Comparison of ENCODE assay signal across 1 cellular context in the genomic region with DNA sequence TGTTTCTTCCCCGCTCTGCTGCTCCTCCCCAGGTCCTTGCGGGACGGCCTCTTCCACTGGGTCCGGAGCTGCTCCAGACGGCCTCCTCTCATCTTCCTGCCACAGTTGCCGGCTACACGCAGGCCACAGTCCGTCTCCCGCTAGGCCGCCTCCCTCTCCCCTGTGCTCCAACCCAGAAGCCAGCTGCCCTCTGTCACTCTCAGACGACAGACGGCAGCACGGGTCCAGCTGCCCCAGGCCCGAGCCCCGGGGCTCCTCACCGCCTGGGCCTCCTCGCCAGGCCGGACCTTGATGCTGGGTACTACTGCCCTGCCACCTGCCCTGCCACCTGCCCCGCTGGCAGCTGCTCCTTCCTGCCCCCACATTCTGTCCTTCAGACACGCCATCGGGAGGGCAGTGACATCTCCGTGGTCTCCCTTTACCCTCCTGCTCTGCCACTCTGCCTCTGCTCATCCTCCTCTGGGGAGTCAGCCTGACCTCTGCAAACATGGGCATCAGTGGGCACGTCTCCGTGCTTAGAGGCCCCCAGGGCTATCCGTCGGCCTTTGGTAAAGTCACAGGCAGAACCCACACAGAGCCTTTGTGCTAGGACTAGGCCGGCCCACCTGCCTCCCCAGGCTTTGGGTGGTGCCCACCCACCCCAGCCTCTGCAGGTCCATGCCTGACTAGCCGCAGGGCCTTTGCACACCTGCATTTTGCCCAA.
A peak's percentile ranks its signal among the peaks of the same experiment; 100 is the strongest.
TF ChIP-seq lines count a peak whose summit lies in the region.

No MANE protein-coding gene starts in this region.

TF ChIP-seq in HepG2, 621 proteins besides CTCF, POLR2A, EP300 and RAD21 (continued from another document and continues in another):
- TF ChIP-seq, protein P1, sequence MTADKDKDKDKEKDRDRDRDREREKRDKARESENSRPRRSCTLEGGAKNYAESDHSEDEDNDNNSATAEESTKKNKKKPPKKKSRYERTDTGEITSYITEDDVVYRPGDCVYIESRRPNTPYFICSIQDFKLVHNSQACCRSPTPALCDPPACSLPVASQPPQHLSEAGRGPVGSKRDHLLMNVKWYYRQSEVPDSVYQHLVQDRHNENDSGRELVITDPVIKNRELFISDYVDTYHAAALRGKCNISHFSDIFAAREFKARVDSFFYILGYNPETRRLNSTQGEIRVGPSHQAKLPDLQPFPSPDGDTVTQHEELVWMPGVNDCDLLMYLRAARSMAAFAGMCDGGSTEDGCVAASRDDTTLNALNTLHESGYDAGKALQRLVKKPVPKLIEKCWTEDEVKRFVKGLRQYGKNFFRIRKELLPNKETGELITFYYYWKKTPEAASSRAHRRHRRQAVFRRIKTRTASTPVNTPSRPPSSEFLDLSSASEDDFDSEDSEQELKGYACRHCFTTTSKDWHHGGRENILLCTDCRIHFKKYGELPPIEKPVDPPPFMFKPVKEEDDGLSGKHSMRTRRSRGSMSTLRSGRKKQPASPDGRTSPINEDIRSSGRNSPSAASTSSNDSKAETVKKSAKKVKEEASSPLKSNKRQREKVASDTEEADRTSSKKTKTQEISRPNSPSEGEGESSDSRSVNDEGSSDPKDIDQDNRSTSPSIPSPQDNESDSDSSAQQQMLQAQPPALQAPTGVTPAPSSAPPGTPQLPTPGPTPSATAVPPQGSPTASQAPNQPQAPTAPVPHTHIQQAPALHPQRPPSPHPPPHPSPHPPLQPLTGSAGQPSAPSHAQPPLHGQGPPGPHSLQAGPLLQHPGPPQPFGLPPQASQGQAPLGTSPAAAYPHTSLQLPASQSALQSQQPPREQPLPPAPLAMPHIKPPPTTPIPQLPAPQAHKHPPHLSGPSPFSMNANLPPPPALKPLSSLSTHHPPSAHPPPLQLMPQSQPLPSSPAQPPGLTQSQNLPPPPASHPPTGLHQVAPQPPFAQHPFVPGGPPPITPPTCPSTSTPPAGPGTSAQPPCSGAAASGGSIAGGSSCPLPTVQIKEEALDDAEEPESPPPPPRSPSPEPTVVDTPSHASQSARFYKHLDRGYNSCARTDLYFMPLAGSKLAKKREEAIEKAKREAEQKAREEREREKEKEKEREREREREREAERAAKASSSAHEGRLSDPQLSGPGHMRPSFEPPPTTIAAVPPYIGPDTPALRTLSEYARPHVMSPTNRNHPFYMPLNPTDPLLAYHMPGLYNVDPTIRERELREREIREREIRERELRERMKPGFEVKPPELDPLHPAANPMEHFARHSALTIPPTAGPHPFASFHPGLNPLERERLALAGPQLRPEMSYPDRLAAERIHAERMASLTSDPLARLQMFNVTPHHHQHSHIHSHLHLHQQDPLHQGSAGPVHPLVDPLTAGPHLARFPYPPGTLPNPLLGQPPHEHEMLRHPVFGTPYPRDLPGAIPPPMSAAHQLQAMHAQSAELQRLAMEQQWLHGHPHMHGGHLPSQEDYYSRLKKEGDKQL (CRISPR knock-in tag; IDR thresholded peaks at IDR 0.05; ENCODE audit: low read depth) = no peak
- TF ChIP-seq AHR (CRISPR knock-in tag; IDR thresholded peaks at IDR 0.05) = no peak
- no peak for TF ChIP-seq ZSCAN30 (CRISPR knock-in tag; IDR thresholded peaks at IDR 0.05)
- 0 out of 2 replicates have a peak, but pooled peaks have one; percentile 14 for TF ChIP-seq BRD4 (CRISPR knock-in tag; IDR thresholded peaks at IDR 0.05)
- TF ChIP-seq ZNF34 (CRISPR knock-in tag; IDR thresholded peaks at IDR 0.05; ENCODE audit: borderline replicate concordance) = no peak
- no peak for TF ChIP-seq KLF12 (CRISPR knock-in tag; IDR thresholded peaks at IDR 0.05; ENCODE audit: borderline replicate concordance)
- TF ChIP-seq EED (CRISPR knock-in tag; IDR thresholded peaks at IDR 0.05) = 0 out of 2 replicates have a peak, but pooled peaks have one; percentile 37
- TF ChIP-seq, protein P2, sequence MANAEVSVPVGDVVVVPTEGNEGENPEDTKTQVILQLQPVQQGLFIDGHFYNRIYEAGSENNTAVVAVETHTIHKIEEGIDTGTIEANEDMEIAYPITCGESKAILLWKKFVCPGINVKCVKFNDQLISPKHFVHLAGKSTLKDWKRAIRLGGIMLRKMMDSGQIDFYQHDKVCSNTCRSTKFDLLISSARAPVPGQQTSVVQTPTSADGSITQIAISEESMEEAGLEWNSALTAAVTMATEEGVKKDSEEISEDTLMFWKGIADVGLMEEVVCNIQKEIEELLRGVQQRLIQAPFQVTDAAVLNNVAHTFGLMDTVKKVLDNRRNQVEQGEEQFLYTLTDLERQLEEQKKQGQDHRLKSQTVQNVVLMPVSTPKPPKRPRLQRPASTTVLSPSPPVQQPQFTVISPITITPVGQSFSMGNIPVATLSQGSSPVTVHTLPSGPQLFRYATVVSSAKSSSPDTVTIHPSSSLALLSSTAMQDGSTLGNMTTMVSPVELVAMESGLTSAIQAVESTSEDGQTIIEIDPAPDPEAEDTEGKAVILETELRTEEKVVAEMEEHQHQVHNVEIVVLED (CRISPR knock-in tag; IDR thresholded peaks at IDR 0.05; ENCODE audit: borderline replicate concordance) = no peak
- 0 out of 2 replicates have a peak, but pooled peaks have one; percentile 50 for TF ChIP-seq ZNF788 (CRISPR knock-in tag; IDR thresholded peaks at IDR 0.05; ENCODE audit: borderline replicate concordance)
- TF ChIP-seq RNF2 (conservative IDR thresholded peaks at IDR 0.05; ENCODE audit: low read depth) = no peak
- TF ChIP-seq, protein P3, sequence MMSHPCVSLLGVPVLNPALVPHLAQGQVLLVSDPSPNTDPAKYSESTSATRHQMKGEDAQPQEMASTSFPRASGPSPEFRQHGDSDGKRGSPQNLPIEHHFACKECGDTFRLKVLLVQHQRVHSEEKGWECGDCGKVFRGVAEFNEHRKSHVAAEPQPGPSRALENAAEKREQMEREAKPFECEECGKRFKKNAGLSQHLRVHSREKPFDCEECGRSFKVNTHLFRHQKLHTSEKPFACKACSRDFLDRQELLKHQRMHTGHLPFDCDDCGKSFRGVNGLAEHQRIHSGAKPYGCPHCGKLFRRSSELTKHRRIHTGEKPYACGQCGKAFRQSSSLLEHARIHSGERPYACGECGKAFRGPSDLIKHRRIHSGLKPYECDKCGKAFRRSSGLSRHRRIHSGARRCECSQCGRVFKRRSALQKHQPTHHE (CRISPR knock-in tag; IDR thresholded peaks at IDR 0.05; ENCODE audit: borderline replicate concordance) = no peak
- TF ChIP-seq TBL1XR1 (IDR thresholded peaks at IDR 0.05; ENCODE audit: borderline replicate concordance, low read length, partially characterized antibody) = no peak
- TF ChIP-seq ZNF572 (CRISPR knock-in tag; IDR thresholded peaks at IDR 0.05) = no peak
- TF ChIP-seq, protein P4, sequence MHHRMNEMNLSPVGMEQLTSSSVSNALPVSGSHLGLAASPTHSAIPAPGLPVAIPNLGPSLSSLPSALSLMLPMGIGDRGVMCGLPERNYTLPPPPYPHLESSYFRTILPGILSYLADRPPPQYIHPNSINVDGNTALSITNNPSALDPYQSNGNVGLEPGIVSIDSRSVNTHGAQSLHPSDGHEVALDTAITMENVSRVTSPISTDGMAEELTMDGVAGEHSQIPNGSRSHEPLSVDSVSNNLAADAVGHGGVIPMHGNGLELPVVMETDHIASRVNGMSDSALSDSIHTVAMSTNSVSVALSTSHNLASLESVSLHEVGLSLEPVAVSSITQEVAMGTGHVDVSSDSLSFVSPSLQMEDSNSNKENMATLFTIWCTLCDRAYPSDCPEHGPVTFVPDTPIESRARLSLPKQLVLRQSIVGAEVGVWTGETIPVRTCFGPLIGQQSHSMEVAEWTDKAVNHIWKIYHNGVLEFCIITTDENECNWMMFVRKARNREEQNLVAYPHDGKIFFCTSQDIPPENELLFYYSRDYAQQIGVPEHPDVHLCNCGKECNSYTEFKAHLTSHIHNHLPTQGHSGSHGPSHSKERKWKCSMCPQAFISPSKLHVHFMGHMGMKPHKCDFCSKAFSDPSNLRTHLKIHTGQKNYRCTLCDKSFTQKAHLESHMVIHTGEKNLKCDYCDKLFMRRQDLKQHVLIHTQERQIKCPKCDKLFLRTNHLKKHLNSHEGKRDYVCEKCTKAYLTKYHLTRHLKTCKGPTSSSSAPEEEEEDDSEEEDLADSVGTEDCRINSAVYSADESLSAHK (CRISPR knock-in tag; IDR thresholded peaks at IDR 0.05; ENCODE audit: borderline replicate concordance) = no peak
- TF ChIP-seq MYC (CRISPR knock-in tag; IDR thresholded peaks at IDR 0.05; ENCODE audit: borderline replicate concordance) = no peak
- no peak for TF ChIP-seq ZNF337 (CRISPR knock-in tag; IDR thresholded peaks at IDR 0.05; ENCODE audit: borderline replicate concordance, low read depth)
- TF ChIP-seq MEF2D (CRISPR knock-in tag; IDR thresholded peaks at IDR 0.05) = 0 out of 2 replicates have a peak, but pooled peaks have one; percentile 17
- peak; percentile 100 for TF ChIP-seq ZBTB38 (CRISPR knock-in tag; IDR thresholded peaks at IDR 0.05)
- TF ChIP-seq RBM22 (optimal IDR thresholded peaks at IDR 0.05; ENCODE audit: low read length) = no peak
- no peak for TF ChIP-seq PTBP1 (IDR thresholded peaks at IDR 0.05; ENCODE audit: low read depth, low read length, poor library complexity, severe bottlenecking)
- no peak for TF ChIP-seq ZNF549 (CRISPR knock-in tag; IDR thresholded peaks at IDR 0.05)
- TF ChIP-seq, protein P5, sequence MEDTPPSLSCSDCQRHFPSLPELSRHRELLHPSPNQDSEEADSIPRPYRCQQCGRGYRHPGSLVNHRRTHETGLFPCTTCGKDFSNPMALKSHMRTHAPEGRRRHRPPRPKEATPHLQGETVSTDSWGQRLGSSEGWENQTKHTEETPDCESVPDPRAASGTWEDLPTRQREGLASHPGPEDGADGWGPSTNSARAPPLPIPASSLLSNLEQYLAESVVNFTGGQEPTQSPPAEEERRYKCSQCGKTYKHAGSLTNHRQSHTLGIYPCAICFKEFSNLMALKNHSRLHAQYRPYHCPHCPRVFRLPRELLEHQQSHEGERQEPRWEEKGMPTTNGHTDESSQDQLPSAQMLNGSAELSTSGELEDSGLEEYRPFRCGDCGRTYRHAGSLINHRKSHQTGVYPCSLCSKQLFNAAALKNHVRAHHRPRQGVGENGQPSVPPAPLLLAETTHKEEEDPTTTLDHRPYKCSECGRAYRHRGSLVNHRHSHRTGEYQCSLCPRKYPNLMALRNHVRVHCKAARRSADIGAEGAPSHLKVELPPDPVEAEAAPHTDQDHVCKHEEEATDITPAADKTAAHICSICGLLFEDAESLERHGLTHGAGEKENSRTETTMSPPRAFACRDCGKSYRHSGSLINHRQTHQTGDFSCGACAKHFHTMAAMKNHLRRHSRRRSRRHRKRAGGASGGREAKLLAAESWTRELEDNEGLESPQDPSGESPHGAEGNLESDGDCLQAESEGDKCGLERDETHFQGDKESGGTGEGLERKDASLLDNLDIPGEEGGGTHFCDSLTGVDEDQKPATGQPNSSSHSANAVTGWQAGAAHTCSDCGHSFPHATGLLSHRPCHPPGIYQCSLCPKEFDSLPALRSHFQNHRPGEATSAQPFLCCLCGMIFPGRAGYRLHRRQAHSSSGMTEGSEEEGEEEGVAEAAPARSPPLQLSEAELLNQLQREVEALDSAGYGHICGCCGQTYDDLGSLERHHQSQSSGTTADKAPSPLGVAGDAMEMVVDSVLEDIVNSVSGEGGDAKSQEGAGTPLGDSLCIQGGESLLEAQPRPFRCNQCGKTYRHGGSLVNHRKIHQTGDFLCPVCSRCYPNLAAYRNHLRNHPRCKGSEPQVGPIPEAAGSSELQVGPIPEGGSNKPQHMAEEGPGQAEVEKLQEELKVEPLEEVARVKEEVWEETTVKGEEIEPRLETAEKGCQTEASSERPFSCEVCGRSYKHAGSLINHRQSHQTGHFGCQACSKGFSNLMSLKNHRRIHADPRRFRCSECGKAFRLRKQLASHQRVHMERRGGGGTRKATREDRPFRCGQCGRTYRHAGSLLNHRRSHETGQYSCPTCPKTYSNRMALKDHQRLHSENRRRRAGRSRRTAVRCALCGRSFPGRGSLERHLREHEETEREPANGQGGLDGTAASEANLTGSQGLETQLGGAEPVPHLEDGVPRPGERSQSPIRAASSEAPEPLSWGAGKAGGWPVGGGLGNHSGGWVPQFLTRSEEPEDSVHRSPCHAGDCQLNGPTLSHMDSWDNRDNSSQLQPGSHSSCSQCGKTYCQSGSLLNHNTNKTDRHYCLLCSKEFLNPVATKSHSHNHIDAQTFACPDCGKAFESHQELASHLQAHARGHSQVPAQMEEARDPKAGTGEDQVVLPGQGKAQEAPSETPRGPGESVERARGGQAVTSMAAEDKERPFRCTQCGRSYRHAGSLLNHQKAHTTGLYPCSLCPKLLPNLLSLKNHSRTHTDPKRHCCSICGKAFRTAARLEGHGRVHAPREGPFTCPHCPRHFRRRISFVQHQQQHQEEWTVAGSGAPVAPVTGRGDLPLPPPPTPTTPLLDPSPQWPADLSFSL (CRISPR knock-in tag; IDR thresholded peaks at IDR 0.05) = no peak
- TF ChIP-seq, protein P6, sequence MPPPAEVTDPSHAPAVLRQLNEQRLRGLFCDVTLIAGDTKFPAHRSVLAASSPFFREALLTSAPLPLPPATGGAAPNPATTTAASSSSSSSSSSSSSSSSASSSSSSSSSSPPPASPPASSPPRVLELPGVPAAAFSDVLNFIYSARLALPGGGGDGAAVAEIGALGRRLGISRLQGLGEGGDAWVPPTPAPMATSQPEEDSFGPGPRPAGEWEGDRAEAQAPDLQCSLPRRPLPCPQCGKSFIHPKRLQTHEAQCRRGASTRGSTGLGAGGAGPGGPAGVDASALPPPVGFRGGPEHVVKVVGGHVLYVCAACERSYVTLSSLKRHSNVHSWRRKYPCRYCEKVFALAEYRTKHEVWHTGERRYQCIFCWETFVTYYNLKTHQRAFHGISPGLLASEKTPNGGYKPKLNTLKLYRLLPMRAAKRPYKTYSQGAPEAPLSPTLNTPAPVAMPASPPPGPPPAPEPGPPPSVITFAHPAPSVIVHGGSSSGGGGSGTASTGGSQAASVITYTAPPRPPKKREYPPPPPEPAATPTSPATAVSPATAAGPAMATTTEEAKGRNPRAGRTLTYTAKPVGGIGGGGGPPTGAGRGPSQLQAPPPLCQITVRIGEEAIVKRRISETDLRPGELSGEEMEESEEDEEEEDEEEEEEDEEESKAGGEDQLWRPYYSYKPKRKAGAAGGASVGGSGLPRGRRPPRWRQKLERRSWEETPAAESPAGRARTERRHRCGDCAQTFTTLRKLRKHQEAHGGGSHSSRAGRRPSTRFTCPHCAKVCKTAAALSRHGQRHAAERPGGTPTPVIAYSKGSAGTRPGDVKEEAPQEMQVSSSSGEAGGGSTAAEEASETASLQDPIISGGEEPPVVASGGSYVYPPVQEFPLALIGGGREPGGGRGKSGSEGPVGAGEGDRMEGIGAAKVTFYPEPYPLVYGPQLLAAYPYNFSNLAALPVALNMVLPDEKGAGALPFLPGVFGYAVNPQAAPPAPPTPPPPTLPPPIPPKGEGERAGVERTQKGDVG (CRISPR knock-in tag; IDR thresholded peaks at IDR 0.05; ENCODE audit: borderline replicate concordance) = peak; percentile 97
- TF ChIP-seq JDP2 (CRISPR knock-in tag; IDR thresholded peaks at IDR 0.05; ENCODE audit: borderline replicate concordance) = no peak
- TF ChIP-seq ZNF563 (CRISPR knock-in tag; IDR thresholded peaks at IDR 0.05) = no peak
- no peak for TF ChIP-seq ZNF12 (CRISPR knock-in tag; IDR thresholded peaks at IDR 0.05)
- TF ChIP-seq, protein P7, sequence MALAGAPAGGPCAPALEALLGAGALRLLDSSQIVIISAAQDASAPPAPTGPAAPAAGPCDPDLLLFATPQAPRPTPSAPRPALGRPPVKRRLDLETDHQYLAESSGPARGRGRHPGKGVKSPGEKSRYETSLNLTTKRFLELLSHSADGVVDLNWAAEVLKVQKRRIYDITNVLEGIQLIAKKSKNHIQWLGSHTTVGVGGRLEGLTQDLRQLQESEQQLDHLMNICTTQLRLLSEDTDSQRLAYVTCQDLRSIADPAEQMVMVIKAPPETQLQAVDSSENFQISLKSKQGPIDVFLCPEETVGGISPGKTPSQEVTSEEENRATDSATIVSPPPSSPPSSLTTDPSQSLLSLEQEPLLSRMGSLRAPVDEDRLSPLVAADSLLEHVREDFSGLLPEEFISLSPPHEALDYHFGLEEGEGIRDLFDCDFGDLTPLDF (CRISPR knock-in tag; IDR thresholded peaks at IDR 0.05) = no peak
- TF ChIP-seq ZNF30 (CRISPR knock-in tag; IDR thresholded peaks at IDR 0.05) = no peak
